Comparison of ENCODE assay signal across 19 cellular contexts in genomic region chr5:132013006-132013689, GRCh38. TPM values are rescaled to one million over a fixed set of nuclear protein-coding genes. Genes with fewer than 3 reads are reported as not detected.
A peak's percentile ranks its signal among the peaks of the same experiment; 100 is the strongest.
DNase-seq lines count a peak whose midpoint lies in the region; ATAC-seq lines count a peak whose summit lies in the region.
"Had no signal": no experiment of that assay in that cellular context is flagged by ENCODE, and none has a peak within 500 bp of the region (broad histone marks: within the 10 kb centered on the region; RNA-seq: fewer than 3 reads in every experiment).

No MANE protein-coding gene starts in this region.

- no peak for DNase-seq in activated naive CD8-positive, alpha-beta T cell treated with anti-CD3 and anti-CD28 coated beads for 36 hours
- DNase-seq in cerebellar cortex (ENCODE audit: low spot score) (peak; percentile 52), ureter (ENCODE audit: low spot score) (peak; percentile 27), D341Med (ENCODE audit: low spot score) (no peak), HUDEP-2 (lab: John Stamatoyannopoulos, UW; ENCODE audit: unreplicated experiment in 76 of 76) (no peak), HuH-7 (ENCODE audit: low spot score) (no peak)
- DNase-seq in natural killer cell treated with Interleukin-12 subunit alpha and Interleukin-12 subunit beta and Interleukin-15 and Interleukin-18, amount 100 ng/mL, for 72 hours (ENCODE audit: low spot score) = peak; percentile 23
- DNase-seq: AML-193; GOT3; Karpas-422; NCI-H1930; stimulated activated CD4-positive, alpha-beta T cell treated with anti-CD3 and anti-CD28 coated beads, Interleukin-2, amount 100 ng/mL, for 48 hours had no signal

- H3K27me3 Mint-ChIP-seq in activated naive CD8-positive, alpha-beta T cell = peaks cover 5% of the 10 kb centered on the region
- H3K27me3 Mint-ChIP-seq in activated naive CD8-positive, alpha-beta T cell treated with anti-CD3 and anti-CD28 coated beads for 36 hours = peaks cover 72% of the 10 kb centered on the region
- H3K27me3 Mint-ChIP-seq in natural killer cell treated with Interleukin-12 subunit alpha and Interleukin-12 subunit beta and Interleukin-15 and Interleukin-18, amount 100 ng/mL, for 72 hours = peaks cover 33 to 44% of the 10 kb centered on the region in 2 donors

- H3K36me3 Mint-ChIP-seq in activated naive CD8-positive, alpha-beta T cell = no peaks in the 10 kb centered on the region
- H3K36me3 Mint-ChIP-seq in activated naive CD8-positive, alpha-beta T cell treated with anti-CD3 and anti-CD28 coated beads for 36 hours = no peaks in the 10 kb centered on the region
- no peaks in the 10 kb centered on the region for H3K36me3 Mint-ChIP-seq in natural killer cell treated with Interleukin-12 subunit alpha and Interleukin-12 subunit beta and Interleukin-15 and Interleukin-18, amount 100 ng/mL, for 72 hours
- H3K36me3 Mint-ChIP-seq: stimulated activated memory B cell treated with anti-CD40 and anti-IgM and Interleukin-4, amounts not matched to agents 10 μg/mL and 1 μg/mL and 100 μg/mL, for 72 hours had no signal

- peaks cover 40% of the 10 kb centered on the region for H3K4me1 Mint-ChIP-seq in activated naive CD8-positive, alpha-beta T cell (ENCODE audit: low read depth)
- peaks cover 29% of the 10 kb centered on the region for H3K4me1 Mint-ChIP-seq in activated naive CD8-positive, alpha-beta T cell treated with anti-CD3 and anti-CD28 coated beads for 36 hours
- H3K4me1 Mint-ChIP-seq in natural killer cell treated with Interleukin-12 subunit alpha and Interleukin-12 subunit beta and Interleukin-15 and Interleukin-18, amount 100 ng/mL, for 72 hours (ENCODE audit: low read depth in 2 of 2) = peaks cover 30 to 32% of the 10 kb centered on the region in 2 donors

- H3K4me3 Mint-ChIP-seq in activated naive CD8-positive, alpha-beta T cell = peak overlapping the region; percentile 1
- H3K4me3 Mint-ChIP-seq in activated naive CD8-positive, alpha-beta T cell treated with anti-CD3 and anti-CD28 coated beads for 36 hours = no peak overlapping the region
- H3K4me3 Mint-ChIP-seq in natural killer cell treated with Interleukin-12 subunit alpha and Interleukin-12 subunit beta and Interleukin-15 and Interleukin-18, amount 100 ng/mL, for 72 hours = no peak overlapping the region

- H3K27ac Mint-ChIP-seq in activated naive CD8-positive, alpha-beta T cell = no peak overlapping the region
- no peak overlapping the region for H3K27ac Mint-ChIP-seq in activated naive CD8-positive, alpha-beta T cell treated with anti-CD3 and anti-CD28 coated beads for 36 hours
- peak overlapping the region in 1 of 2 donors; percentile 15 for H3K27ac Mint-ChIP-seq in natural killer cell treated with Interleukin-12 subunit alpha and Interleukin-12 subunit beta and Interleukin-15 and Interleukin-18, amount 100 ng/mL, for 72 hours
- H3K27ac Mint-ChIP-seq: stimulated activated memory B cell treated with anti-CD40 and anti-IgM and Interleukin-4, amounts not matched to agents 10 μg/mL and 1 μg/mL and 100 μg/mL, for 72 hours had no signal

- ATAC-seq in natural killer cell treated with Interleukin-12 subunit alpha and Interleukin-12 subunit beta and Interleukin-15 and Interleukin-18, amount 100 ng/mL, for 72 hours = peak in 1 of 2 donors; percentile 8
- ATAC-seq: stimulated activated memory B cell treated with anti-CD40 and anti-IgM and Interleukin-4, amounts not matched to agents 10 μg/mL and 1 μg/mL and 100 μg/mL, for 72 hours had no signal

- no peaks in the 10 kb centered on the region for H3K9me3 Mint-ChIP-seq in activated naive CD8-positive, alpha-beta T cell (ENCODE audit: low read depth)
- no peaks in the 10 kb centered on the region for H3K9me3 Mint-ChIP-seq in activated naive CD8-positive, alpha-beta T cell treated with anti-CD3 and anti-CD28 coated beads for 36 hours
- no peaks in the 10 kb centered on the region for H3K9me3 Mint-ChIP-seq in natural killer cell treated with Interleukin-12 subunit alpha and Interleukin-12 subunit beta and Interleukin-15 and Interleukin-18, amount 100 ng/mL, for 72 hours
- H3K9me3 Mint-ChIP-seq: stimulated activated memory B cell treated with anti-CD40 and anti-IgM and Interleukin-4, amounts not matched to agents 10 μg/mL and 1 μg/mL and 100 μg/mL, for 72 hours had no signal

RNA-seq across cellular contexts. Expression of gene ACSL6, which starts 1.7 kb away (rescaled TPM):
- 1 to 10 TPM; 4.6 to 5.8 TPM for total RNA-seq in activated naive CD8-positive, alpha-beta T cell treated with anti-CD3 and anti-CD28 coated beads for 36 hours
- total RNA-seq in natural killer cell treated with Interleukin-12 subunit alpha and Interleukin-12 subunit beta and Interleukin-15 and Interleukin-18, amount 100 ng/mL, for 72 hours = 1 to 10 TPM in 1 of 2 donors, under 1 TPM in 1; 0.67 to 1.5 TPM
- 0.81 TPM for total RNA-seq in ureter

RNA-seq across cellular contexts. Expression of gene IL3, which starts 47.3 kb away (rescaled TPM):
- total RNA-seq in activated naive CD8-positive, alpha-beta T cell treated with anti-CD3 and anti-CD28 coated beads for 36 hours = under 1 TPM; 0.20 to 0.49 TPM
- under 1 TPM in 1 of 2 donors, not detected in 1; 0.36 TPM for total RNA-seq in natural killer cell treated with Interleukin-12 subunit alpha and Interleukin-12 subunit beta and Interleukin-15 and Interleukin-18, amount 100 ng/mL, for 72 hours
- not detected for total RNA-seq in ureter
- total RNA-seq: cardiac muscle cell, esophagus muscularis mucosa, mammary epithelial cell, ovary, SJSA1 had no signal

Comparison
In these comparisons a context has a peak if more than half of its experiments do, and no peak if none do; other contexts are left out.
1. DNase-seq: peak in cerebellar cortex (single experiment), natural killer cell treated with Interleukin-12 subunit alpha and Interleukin-12 subunit beta and Interleukin-15 and Interleukin-18, amount 100 ng/mL, for 72 hours (single experiment) and ureter (single experiment); none in activated naive CD8-positive, alpha-beta T cell treated with anti-CD3 and anti-CD28 coated beads for 36 hours (single experiment), D341Med (single experiment), HUDEP-2 (0 of 76) and HuH-7 (single experiment).